24 cellular contexts compared by ENCODE assay signal in genomic region chr3:134074790-134075567, GRCh38. TPM values are rescaled to one million over a fixed set of nuclear protein-coding genes. Genes with fewer than 3 reads are reported as not detected.
"Had no signal": no experiment of that assay in that cellular context is flagged by ENCODE, and none has a peak within 500 bp of the region (broad histone marks: within the 10 kb centered on the region; RNA-seq: fewer than 3 reads in every experiment).

No MANE protein-coding gene starts in this region.

- H3K27me3 ChIP-seq: breast epithelium, colonic mucosa, left lung, ovary, right lobe of liver, suprapubic skin, transverse colon had no signal

- H3K36me3 ChIP-seq: breast epithelium, colonic mucosa, heart right ventricle, left lung, ovary, right lobe of liver, stomach, suprapubic skin, transverse colon had no signal

- H3K4me1 Mint-ChIP-seq: activated CD4-positive, alpha-beta T cell treated with anti-CD3 and anti-CD28 coated beads, Interleukin-2, amount 10 ng/mL, durations not matched to agents 24 days and 14 days; natural killer cell; stimulated activated memory B cell treated with anti-CD40 and anti-IgM and Interleukin-4, amounts not matched to agents 10 μg/mL and 1 μg/mL and 100 μg/mL, for 72 hours had no signal

- H3K4me3 Mint-ChIP-seq: activated CD4-positive, alpha-beta T cell treated with anti-CD3 and anti-CD28 coated beads, Interleukin-2, amount 10 ng/mL, durations not matched to agents 24 days and 14 days; activated CD8-positive, alpha-beta T cell treated with anti-CD3 and anti-CD28 coated beads, Interleukin-2, amount 10 ng/mL, durations not matched to agents 7 days and 5 days; activated naive CD8-positive, alpha-beta T cell treated with anti-CD3 and anti-CD28 coated beads, Interleukin-2, amount 10 ng/mL, durations not matched to agents 7 days and 5 days; natural killer cell; stimulated activated memory B cell treated with anti-CD40 and anti-IgM and Interleukin-4, amounts not matched to agents 10 μg/mL and 1 μg/mL and 100 μg/mL, for 72 hours had no signal

- H3K9me3 ChIP-seq: colonic mucosa, ovary, right lobe of liver, transverse colon had no signal

- H3K27ac ChIP-seq: breast epithelium, colonic mucosa, left lung, ovary, right lobe of liver, skin epidermis, stomach, suprapubic skin, transverse colon, VCaP had no signal

- ATAC-seq: activated CD8-positive, alpha-beta T cell treated with anti-CD3 and anti-CD28 coated beads, Interleukin-2, amount 10 ng/mL, durations not matched to agents 7 days and 5 days; left lung; natural killer cell; right lobe of liver; SK-N-SH treated with all-trans-retinoic acid at 6 μM for 48 hours; stimulated activated memory B cell treated with anti-CD40 and anti-IgM and Interleukin-4, amounts not matched to agents 10 μg/mL and 1 μg/mL and 100 μg/mL, for 72 hours had no signal

- H3K27me3 Mint-ChIP-seq: activated CD4-positive, alpha-beta T cell treated with anti-CD3 and anti-CD28 coated beads, Interleukin-2, amount 10 ng/mL, durations not matched to agents 24 days and 14 days had no signal

- H3K36me3 Mint-ChIP-seq: activated naive CD8-positive, alpha-beta T cell treated with anti-CD3 and anti-CD28 coated beads, Interleukin-2, amount 10 ng/mL, durations not matched to agents 7 days and 5 days; natural killer cell; stimulated activated memory B cell treated with anti-CD40 and anti-IgM and Interleukin-4, amounts not matched to agents 10 μg/mL and 1 μg/mL and 100 μg/mL, for 72 hours had no signal

- H3K27ac Mint-ChIP-seq: activated CD4-positive, alpha-beta T cell treated with anti-CD3 and anti-CD28 coated beads, Interleukin-2, amount 10 ng/mL, durations not matched to agents 24 days and 14 days; activated CD8-positive, alpha-beta T cell treated with anti-CD3 and anti-CD28 coated beads, Interleukin-2, amount 10 ng/mL, durations not matched to agents 7 days and 5 days; activated naive CD8-positive, alpha-beta T cell treated with anti-CD3 and anti-CD28 coated beads, Interleukin-2, amount 10 ng/mL, durations not matched to agents 7 days and 5 days; natural killer cell; stimulated activated memory B cell treated with anti-CD40 and anti-IgM and Interleukin-4, amounts not matched to agents 10 μg/mL and 1 μg/mL and 100 μg/mL, for 72 hours had no signal

- H3K9me3 Mint-ChIP-seq: activated CD4-positive, alpha-beta T cell treated with anti-CD3 and anti-CD28 coated beads, Interleukin-2, amount 10 ng/mL, durations not matched to agents 24 days and 14 days; activated naive CD8-positive, alpha-beta T cell treated with anti-CD3 and anti-CD28 coated beads, Interleukin-2, amount 10 ng/mL, durations not matched to agents 7 days and 5 days; natural killer cell; stimulated activated memory B cell treated with anti-CD40 and anti-IgM and Interleukin-4, amounts not matched to agents 10 μg/mL and 1 μg/mL and 100 μg/mL, for 72 hours had no signal

- H3K4me3 ChIP-seq: breast epithelium, colonic mucosa, heart right ventricle, left lung, ovary, right lobe of liver, skin epidermis, stomach, suprapubic skin, transverse colon had no signal

- H3K4me1 ChIP-seq: breast epithelium, colonic mucosa, right lobe of liver, transverse colon had no signal

- DNase-seq: activated CD4-positive, alpha-beta T cell treated with anti-CD3 and anti-CD28 coated beads, Interleukin-2, amount 10 ng/mL, durations not matched to agents 24 days and 14 days; activated CD8-positive, alpha-beta T cell treated with anti-CD3 and anti-CD28 coated beads, Interleukin-2, amount 10 ng/mL, durations not matched to agents 7 days and 5 days; activated naive CD4-positive, alpha-beta T cell treated with Interleukin-2 at 50 U/mL for 16 hours; activated naive CD8-positive, alpha-beta T cell treated with anti-CD3 and anti-CD28 coated beads, Interleukin-2, amount 10 ng/mL, durations not matched to agents 7 days and 5 days; amniotic stem cell; colonic mucosa; erythroblast; foreskin fibroblast; left lung; midbrain; natural killer cell; ovary; stimulated activated CD4-positive, alpha-beta T cell treated with anti-CD3 and anti-CD28 coated beads, Interleukin-2, amount 100 ng/mL, for 24 hours; stomach; transverse colon had no signal

RNA-seq across cellular contexts. Expression of gene SLCO2A1, which starts 45.3 kb away (rescaled TPM):
- total RNA-seq: activated CD4-positive, alpha-beta T cell treated with anti-CD3 and anti-CD28 coated beads, Interleukin-2, amount 10 ng/mL, durations not matched to agents 24 days and 14 days; activated CD8-positive, alpha-beta T cell treated with anti-CD3 and anti-CD28 coated beads, Interleukin-2, amount 10 ng/mL, durations not matched to agents 7 days and 5 days; activated naive CD8-positive, alpha-beta T cell treated with anti-CD3 and anti-CD28 coated beads, Interleukin-2, amount 10 ng/mL, durations not matched to agents 7 days and 5 days; natural killer cell; T-helper 2 cell treated with Interferon-gamma antibody and Interleukin-4, amounts not matched to agents 100 ng/mL and 5 ng/mL, for 36 hours had no signal
